16 cellular contexts compared by ENCODE assay signal in the genomic region with DNA sequence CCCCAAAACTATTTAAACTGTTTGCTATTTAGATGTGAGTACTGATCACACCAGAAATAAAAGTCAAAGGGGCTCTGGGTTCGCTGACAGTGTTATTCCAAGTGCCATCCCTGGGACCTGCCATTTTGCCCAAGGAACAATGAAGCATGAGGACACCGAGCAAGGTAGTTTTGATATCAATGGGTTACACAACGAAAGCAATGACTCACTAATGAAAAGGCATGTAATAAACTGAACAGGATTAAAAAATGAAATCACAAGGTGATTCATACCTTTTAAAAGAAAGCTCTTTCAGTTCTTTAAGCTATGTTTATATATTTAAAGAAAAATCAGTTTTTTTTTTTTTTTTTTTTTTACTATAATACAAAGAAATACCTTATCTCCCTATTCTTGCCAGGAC.
DNase-seq lines count a peak whose midpoint lies in the region; ATAC-seq and TF ChIP-seq lines count a peak whose summit lies in the region.
"Had no signal": no experiment of that assay in that cellular context is flagged by ENCODE, and none has a peak within 500 bp of the region (broad histone marks: within the 10 kb centered on the region; RNA-seq: fewer than 3 reads in every experiment).

No MANE protein-coding gene starts in this region.

- no peaks in the 10 kb centered on the region for H3K4me1 Mint-ChIP-seq in MCF 10A (ENCODE audit: insufficient read depth, unreplicated experiment)
- H3K4me1 Mint-ChIP-seq in activated naive CD8-positive, alpha-beta T cell treated with anti-CD3 and anti-CD28 coated beads, Interleukin-2, amount 50 U/mL, for 24 hours, result no peaks in the 10 kb centered on the region
- H3K4me1 Mint-ChIP-seq: CD14-positive monocyte had no signal

- CTCF ChIA-PET in MCF 10A (lab: Yijun Ruan, JAX) (interaction anchor here (0.8 to 1.2 kb wide), 2 partner anchors 18 to 304 kb away, joined by 3 read pairs; no protein-coding TSS in a partner anchor), mammary epithelial cell (lab: Charles Lee; ENCODE audit: low non-redundant PET) (no interaction called here)

- no peak for TF ChIP-seq CTCF in MCF 10A (IDR thresholded peaks at IDR 0.05; ENCODE audit: unreplicated experiment)
- TF ChIP-seq CTCF in breast epithelium (IDR thresholded peaks at IDR 0.05), result no peak
- TF ChIP-seq CTCF in mammary epithelial cell (conservative IDR thresholded peaks at IDR 0.05 in 1 of 2, IDR thresholded peaks at IDR 0.05 in 1 of 2; ENCODE audit: extremely low read depth in 1 of 2, insufficient read depth in 1 of 2, low read depth in 1 of 2, low read length in 2 of 2), result no peak
- no peak for TF ChIP-seq CTCF in foreskin keratinocyte (conservative IDR thresholded peaks at IDR 0.05)

- no peak overlapping the region for H3K27ac ChIP-seq in breast epithelium
- H3K27ac ChIP-seq in mammary epithelial cell (ENCODE audit: insufficient read depth, low read depth, low read length), result no peak overlapping the region
- H3K27ac ChIP-seq in foreskin keratinocyte, result no peak overlapping the region
- H3K27ac ChIP-seq: 22Rv1 had no signal

- H3K27me3 Mint-ChIP-seq in MCF 10A (ENCODE audit: insufficient read depth, unreplicated experiment), result peaks cover 89% of the 10 kb centered on the region
- no peaks in the 10 kb centered on the region for H3K27me3 Mint-ChIP-seq in activated naive CD8-positive, alpha-beta T cell treated with anti-CD3 and anti-CD28 coated beads, Interleukin-2, amount 50 U/mL, for 24 hours

- no peak overlapping the region for H3K9ac ChIP-seq in mammary epithelial cell (ENCODE audit: insufficient read depth, low read length)

- POLR2A ChIA-PET in MCF 10A (lab: Yijun Ruan, JAX), result no interaction called here

- H3K9me3 ChIP-seq in breast epithelium (no peaks in the 10 kb centered on the region), mammary epithelial cell (replicated peaks; ENCODE audit: insufficient read depth, low read length) (no peaks in the 10 kb centered on the region)
- H3K9me3 ChIP-seq: Caco-2 had no signal

- H3K4me2 ChIP-seq in mammary epithelial cell (ENCODE audit: insufficient read depth, low read depth, low read length), result no peak overlapping the region

- TF ChIP-seq POLR2A in breast epithelium (IDR thresholded peaks at IDR 0.05), result no peak

- H3K36me3 ChIP-seq in breast epithelium (no peaks in the 10 kb centered on the region), mammary epithelial cell (ENCODE audit: insufficient read depth, low read length) (no peaks in the 10 kb centered on the region)

- peak; percentile 43 for DNase-seq in MCF 10A (ENCODE audit: unreplicated experiment)
- no peak for DNase-seq in breast epithelium (ENCODE audit: low spot score in 2 of 2)
- DNase-seq in mammary epithelial cell, result peak; percentile 66
- DNase-seq in foreskin keratinocyte, result peak in 1 of 2 donors; percentile 54
- no peak for DNase-seq in activated naive CD8-positive, alpha-beta T cell treated with anti-CD3 and anti-CD28 coated beads, Interleukin-2, amount 50 U/mL, for 24 hours
- no peak for DNase-seq in NCI-H1105 (lab: John Stamatoyannopoulos, UW)
- DNase-seq: Caco-2; CD8-positive, alpha-beta T cell; DND-41; GDM1 had no signal

- no peak overlapping the region for H3K4me3 ChIP-seq in breast epithelium
- no peak overlapping the region for H3K4me3 ChIP-seq in mammary epithelial cell (replicated peaks in 1 of 3; ENCODE audit: insufficient read depth in 1 of 3, low read depth in 2 of 3, low read length in 3 of 3)

- H3K4me3 Mint-ChIP-seq in MCF 10A (ENCODE audit: unreplicated experiment), result no peak overlapping the region
- H3K4me3 Mint-ChIP-seq in activated naive CD8-positive, alpha-beta T cell treated with anti-CD3 and anti-CD28 coated beads, Interleukin-2, amount 50 U/mL, for 24 hours, result no peak overlapping the region
- H3K4me3 Mint-ChIP-seq: CD14-positive monocyte; CD8-positive, alpha-beta T cell had no signal

- H3K9me3 Mint-ChIP-seq in MCF 10A (ENCODE audit: unreplicated experiment), result no peaks in the 10 kb centered on the region
- no peaks in the 10 kb centered on the region for H3K9me3 Mint-ChIP-seq in activated naive CD8-positive, alpha-beta T cell treated with anti-CD3 and anti-CD28 coated beads, Interleukin-2, amount 50 U/mL, for 24 hours
- H3K9me3 Mint-ChIP-seq: CD8-positive, alpha-beta T cell had no signal

- BruUV-seq in MCF 10A (replicated peaks; lab: Mats Ljungman, UMichigan) (no TSS peak), mammary epithelial cell (replicated peaks; lab: Mats Ljungman, UMichigan) (no TSS peak)

- WGBS in mammary epithelial cell (ENCODE audit: low coverage, missing lambda C conversion rate), result 3% methylated on average over 3 of the region's 3 CpGs

- H3K36me3 Mint-ChIP-seq in MCF 10A (ENCODE audit: insufficient read depth, unreplicated experiment), result no peaks in the 10 kb centered on the region
- H3K36me3 Mint-ChIP-seq in activated naive CD8-positive, alpha-beta T cell treated with anti-CD3 and anti-CD28 coated beads, Interleukin-2, amount 50 U/mL, for 24 hours (ENCODE audit: low read depth), result no peaks in the 10 kb centered on the region
- H3K36me3 Mint-ChIP-seq: CD14-positive monocyte; CD8-positive, alpha-beta T cell had no signal

- H3K27me3 ChIP-seq in breast epithelium, result no peaks in the 10 kb centered on the region
- H3K27me3 ChIP-seq in mammary epithelial cell (ENCODE audit: insufficient read depth, low read length), result no peaks in the 10 kb centered on the region
- no peaks in the 10 kb centered on the region for H3K27me3 ChIP-seq in foreskin keratinocyte

- H3K79me2 ChIP-seq in mammary epithelial cell (ENCODE audit: insufficient read depth, low read length), result no peaks in the 10 kb centered on the region

- no peak overlapping the region for H3K27ac Mint-ChIP-seq in MCF 10A (ENCODE audit: low read depth, unreplicated experiment)
- no peak overlapping the region for H3K27ac Mint-ChIP-seq in activated naive CD8-positive, alpha-beta T cell treated with anti-CD3 and anti-CD28 coated beads, Interleukin-2, amount 50 U/mL, for 24 hours
- H3K27ac Mint-ChIP-seq: CD14-positive monocyte; CD8-positive, alpha-beta T cell had no signal

- in situ Hi-C loops in mammary epithelial cell (cut with MboI; ENCODE audit: low sequenced_read_pairs in 2 of 2), result no loop called here

- H3K4me1 ChIP-seq in breast epithelium (no peaks in the 10 kb centered on the region), mammary epithelial cell (ENCODE audit: insufficient read depth, low read length) (no peaks in the 10 kb centered on the region), foreskin keratinocyte (no peaks in the 10 kb centered on the region)
- H3K4me1 ChIP-seq: Caco-2 had no signal

- intact Hi-C loops in MCF 10A (cut with micrococcal nuclease) (no loop called here), breast epithelium (cut with DNase I; ENCODE audit: low total_unique reads) (no loop called here), mammary epithelial cell (cut with micrococcal nuclease) (loop anchor here (10.0 kb wide), 1 partner anchor 246 kb away; no protein-coding TSS in a partner anchor)

- H4K20me1 ChIP-seq in mammary epithelial cell (ENCODE audit: insufficient read depth, low read length), result no peaks in the 10 kb centered on the region

- dilution Hi-C loops in mammary epithelial cell (cut with HindIII; ENCODE audit: low sequenced_read_pairs), result no loop called here

- ATAC-seq in foreskin keratinocyte, result peak; percentile 61
- ATAC-seq in activated naive CD8-positive, alpha-beta T cell treated with anti-CD3 and anti-CD28 coated beads, Interleukin-2, amount 50 U/mL, for 24 hours, result no peak
- no peak for ATAC-seq in HG03280 (IDR thresholded peaks at IDR 0.05; ENCODE audit: unreplicated experiment)
- no peak for ATAC-seq in GM19467 (IDR thresholded peaks at IDR 0.05; ENCODE audit: unreplicated experiment)
- ATAC-seq: CD8-positive, alpha-beta T cell; HCT116; HepG2 had no signal

- H2AFZ ChIP-seq in mammary epithelial cell (ENCODE audit: low read depth, low read length), result no peak overlapping the region

Comparison
In these comparisons a context has a peak if more than half of its experiments do, and no peak if none do; other contexts are left out.
1. DNase-seq: peak in MCF 10A (single experiment) and mammary epithelial cell (single experiment); none in breast epithelium (0 of 2), activated naive CD8-positive, alpha-beta T cell treated with anti-CD3 and anti-CD28 coated beads, Interleukin-2, amount 50 U/mL, for 24 hours (single experiment) and NCI-H1105 (single experiment).